In the genomic region with DNA sequence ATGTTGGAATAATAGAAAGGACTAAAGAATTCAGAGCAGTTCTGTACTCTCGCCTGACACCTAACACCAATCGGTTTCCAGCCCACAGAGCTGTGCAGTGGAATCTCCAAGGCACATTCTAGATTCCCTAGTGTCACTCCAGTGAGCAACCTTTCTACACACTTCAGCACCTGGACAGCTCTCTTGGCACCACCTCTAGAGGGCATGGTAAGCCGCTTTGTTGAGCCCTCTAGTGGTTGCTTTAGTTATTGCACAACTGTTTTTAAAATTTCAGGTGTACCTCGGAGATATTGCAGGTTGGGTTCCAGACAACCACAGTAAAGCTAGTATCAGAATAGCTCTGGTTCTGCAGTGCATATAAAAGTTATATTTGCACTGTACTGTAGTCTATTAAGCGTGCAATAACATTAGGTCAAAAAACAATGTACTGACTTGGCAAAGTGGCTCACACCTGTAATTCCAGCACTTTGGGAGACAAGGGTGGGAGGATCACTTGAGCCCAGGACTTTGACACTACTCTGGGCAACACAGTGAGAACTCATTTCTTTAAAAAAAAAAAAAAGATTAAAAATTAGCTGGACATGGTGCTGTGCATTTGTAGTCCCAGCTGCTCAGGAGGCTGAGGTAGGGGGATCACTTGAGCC, we compare ENCODE assay signal across 8 cellular contexts. TPM values are rescaled to one million over a fixed set of nuclear protein-coding genes. Genes with fewer than 3 reads are reported as not detected.
DNase-seq lines count a peak whose midpoint lies in the region; ATAC-seq lines count a peak whose summit lies in the region.

No MANE protein-coding gene starts in this region.

- no peaks in the 10 kb centered on the region for H3K4me1 Mint-ChIP-seq in T-helper 17 cell

- no peak overlapping the region for H3K4me3 Mint-ChIP-seq in T-helper 17 cell

- DNase-seq in NCI-H1417 (lab: John Stamatoyannopoulos, UW) (peak; percentile 26 to 72 (median 67)), NCI-H1417 treated with DMSO at 0.1 percent for 48 hours (lab: John Stamatoyannopoulos, UW) (no peak), NCI-H1436 treated with DMSO at 0.1 percent for 48 hours (lab: John Stamatoyannopoulos, UW) (peak; percentile 9), T-helper 17 cell (peak; percentile 29 to 56 (median 36)), amygdala (lab: John Stamatoyannopoulos, UW) (peak in 34 of 56 donors; percentile 0 to 67 (median 10)), hepatic stellate cell (ENCODE audit: low spot score) (peak; percentile 61), skeletal muscle cell (ENCODE audit: low read depth) (peak; percentile 55)

- ATAC-seq in HG02798 (IDR thresholded peaks at IDR 0.05; ENCODE audit: poor library complexity, unreplicated experiment) (peak; percentile 93), T-helper 17 cell (peak; percentile 100)

- peaks cover 4% of the 10 kb centered on the region for H3K36me3 Mint-ChIP-seq in T-helper 17 cell (ENCODE audit: low read depth)

- H3K4me3 ChIP-seq in skeletal muscle cell (ENCODE audit: low read depth, low read length): no peak overlapping the region

- H3K9me3 ChIP-seq in T-helper 17 cell (ENCODE audit: control insufficient read depth, low read length, poor library complexity, severe bottlenecking): no peaks in the 10 kb centered on the region

- peaks cover 54% of the 10 kb centered on the region for H3K27me3 Mint-ChIP-seq in T-helper 17 cell

- no peak overlapping the region for H3K27ac Mint-ChIP-seq in T-helper 17 cell

RNA-seq across cellular contexts. Expression of gene ERC2, which starts 26.5 kb away (rescaled TPM):
- under 1 TPM in 1 of 2 donors, not detected in 1; 0.21 TPM for total RNA-seq in T-helper 17 cell
